1 cellular context compared by ENCODE assay signal in the genomic region with DNA sequence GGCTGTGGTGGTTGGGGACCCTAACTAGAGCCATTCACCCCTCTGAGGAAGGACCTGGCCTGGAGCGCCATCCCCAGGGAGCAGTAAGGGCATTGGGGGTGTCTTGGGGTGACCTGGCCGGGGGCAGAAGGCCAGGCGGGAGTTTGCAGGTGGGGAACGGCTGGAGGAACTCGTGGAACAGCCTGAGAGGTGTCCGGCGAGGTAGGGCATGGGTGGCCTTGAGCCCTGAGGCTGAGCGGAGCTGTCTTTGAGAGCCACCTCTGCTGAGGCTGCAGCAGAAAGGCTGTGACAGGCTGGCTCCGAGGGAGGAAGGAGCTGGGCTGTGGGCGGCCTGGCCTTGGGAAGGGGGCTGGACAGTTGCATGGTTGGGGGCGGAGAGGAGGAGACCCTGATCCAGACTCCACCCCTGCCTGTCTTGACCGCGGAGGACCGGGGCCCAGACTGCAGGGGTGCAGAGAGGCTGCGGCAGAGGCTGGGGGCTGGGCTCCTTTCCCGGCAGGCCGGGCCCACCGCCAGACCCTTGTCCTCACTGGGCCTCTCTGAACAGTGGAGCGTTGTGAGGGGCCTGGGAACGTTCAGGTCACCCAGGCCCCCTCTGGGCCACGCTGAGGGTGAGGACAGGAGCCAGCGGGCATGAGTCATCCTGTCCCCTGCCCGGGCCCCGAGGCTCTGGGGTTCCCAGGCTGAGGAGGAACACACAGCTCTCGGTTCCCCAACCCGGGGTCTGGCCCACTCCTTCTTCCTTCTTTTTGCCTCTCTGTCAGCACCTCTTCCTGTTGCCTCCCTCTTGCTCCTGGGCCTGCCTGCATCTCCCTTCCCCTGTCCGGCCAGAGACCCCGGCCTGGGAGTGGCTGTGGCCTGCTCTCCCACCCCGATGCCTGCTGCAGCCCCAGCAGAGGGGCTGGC.
TF ChIP-seq lines count a peak whose summit lies in the region.

No MANE protein-coding gene starts in this region.

TF ChIP-seq in HCT116, 20 proteins besides CTCF, POLR2A, EP300 and RAD21 (continued from another document):
- TF ChIP-seq YY1 (IDR thresholded peaks at IDR 0.05; ENCODE audit: extremely low read depth, insufficient replicate concordance, low read depth, low read length) (no peak), POLR2AphosphoS5 (IDR thresholded peaks at IDR 0.05; ENCODE audit: low read depth, low read length) (no peak), CBX3 (IDR thresholded peaks at IDR 0.05; ENCODE audit: low read depth) (no peak), SRF (IDR thresholded peaks at IDR 0.05; ENCODE audit: low read depth) (no peak), ELF1 (IDR thresholded peaks at IDR 0.05; ENCODE audit: borderline replicate concordance, low read depth) (no peak), TCF7L2 (IDR thresholded peaks at IDR 0.05; ENCODE audit: borderline replicate concordance, extremely low read depth, insufficient read depth, insufficient read length) (no peak), ZNF274 (IDR thresholded peaks at IDR 0.05; ENCODE audit: low read depth, low read length) (no peak), SIN3A (IDR thresholded peaks at IDR 0.05; ENCODE audit: low read depth) (no peak), CEBPB (IDR thresholded peaks at IDR 0.05; ENCODE audit: low read depth) (no peak)
- TF ChIP-seq, protein P1, sequence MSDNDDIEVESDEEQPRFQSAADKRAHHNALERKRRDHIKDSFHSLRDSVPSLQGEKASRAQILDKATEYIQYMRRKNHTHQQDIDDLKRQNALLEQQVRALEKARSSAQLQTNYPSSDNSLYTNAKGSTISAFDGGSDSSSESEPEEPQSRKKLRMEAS (IDR thresholded peaks at IDR 0.05), result no peak
